ENCODE assay signal across 8 cellular contexts in genomic region chr16:4847774-4848587, GRCh38. TPM values are rescaled to one million over a fixed set of nuclear protein-coding genes. Genes with fewer than 3 reads are reported as not detected.
A peak's percentile ranks its signal among the peaks of the same experiment; 100 is the strongest.
DNase-seq lines count a peak whose midpoint lies in the region; TF ChIP-seq lines count a peak whose summit lies in the region.

No MANE protein-coding gene starts in this region.

- H3K36me3 Mint-ChIP-seq in activated CD4-positive, alpha-beta memory T cell treated with anti-CD3 and anti-CD28 coated beads for 36 hours: peaks cover 20% of the 10 kb centered on the region

- peak overlapping the region; percentile 58 for H2AFZ ChIP-seq in MM.1S (ENCODE audit: low read length)

- peak overlapping the region; percentile 96 for H3K4me3 ChIP-seq in GM12875 (ENCODE audit: low read depth, low read length)
- peak overlapping the region; percentile 96 for H3K4me3 ChIP-seq in MM.1S (ENCODE audit: low read length)
- peak overlapping the region; percentile 73 for H3K4me3 ChIP-seq in epithelial cell of esophagus (ENCODE audit: low read length)

- peaks cover 14% of the 10 kb centered on the region for H3F3A ChIP-seq in MM.1S (ENCODE audit: insufficient read depth, low read length)

- H3K36me3 ChIP-seq in MM.1S (replicated peaks; ENCODE audit: insufficient read depth, low read length): peaks cover 5% of the 10 kb centered on the region; the same call in 1 of the 2 replicates

- CTCF ChIA-PET in activated CD4-positive, alpha-beta memory T cell treated with anti-CD3 and anti-CD28 coated beads for 36 hours (lab: Charles Lee): interaction anchor here (1.3 kb wide), 1 partner anchor 108 kb away, joined by 3 read pairs; no protein-coding TSS in a partner anchor

- DNase-seq in HCEC 1CT (peak; percentile 57), MM.1S (peak; percentile 45), epithelial cell of esophagus (ENCODE audit: low read depth) (peak; percentile 79), mucosa of gallbladder (ENCODE audit: low spot score) (peak; percentile 51), NCI-H2081 treated with DMSO at 0.1 percent for 48 hours (lab: John Stamatoyannopoulos, UW) (no peak)
- peak; percentile 54 for DNase-seq in activated CD4-positive, alpha-beta memory T cell treated with anti-CD3 and anti-CD28 coated beads for 36 hours
- DNase-seq in stimulated activated naive CD4-positive, alpha-beta T cell treated with Interleukin-2 at 50 U/mL for 16 hours (lab: John Stamatoyannopoulos, UW): peak; percentile 44

- no peaks in the 10 kb centered on the region for H3K9me3 ChIP-seq in MM.1S (replicated peaks; ENCODE audit: insufficient read depth, low read length)

- H3K27ac ChIP-seq in MM.1S (ENCODE audit: low read length): peak overlapping the region; percentile 75

- peak overlapping the region; percentile 90 for H3K4me3 Mint-ChIP-seq in activated CD4-positive, alpha-beta memory T cell treated with anti-CD3 and anti-CD28 coated beads for 36 hours

- no peaks in the 10 kb centered on the region for H3K9me3 Mint-ChIP-seq in activated CD4-positive, alpha-beta memory T cell treated with anti-CD3 and anti-CD28 coated beads for 36 hours

- H3K9ac ChIP-seq in MM.1S (ENCODE audit: low read length): peak overlapping the region; percentile 97

- no peaks in the 10 kb centered on the region for H3K27me3 ChIP-seq in MM.1S (replicated peaks; ENCODE audit: insufficient read depth, low read length)

- H3K27ac Mint-ChIP-seq in activated CD4-positive, alpha-beta memory T cell treated with anti-CD3 and anti-CD28 coated beads for 36 hours: peak overlapping the region; percentile 79

- no peak for TF ChIP-seq CTCF in GM12875 (IDR thresholded peaks at IDR 0.05; ENCODE audit: borderline replicate concordance, insufficient read depth, low read depth, low read length)
- no peak for TF ChIP-seq CTCF in MM.1S (IDR thresholded peaks at IDR 0.05; ENCODE audit: low read length)
- no peak for TF ChIP-seq CTCF in epithelial cell of esophagus (IDR thresholded peaks at IDR 0.05; ENCODE audit: insufficient read depth, low read depth, low read length, missing control alignments)

- POLR2A ChIA-PET in activated CD4-positive, alpha-beta memory T cell treated with anti-CD3 and anti-CD28 coated beads for 36 hours (lab: Charles Lee): no interaction called here

- H4K20me1 ChIP-seq in MM.1S (ENCODE audit: insufficient read depth, low read length): peaks cover 13% of the 10 kb centered on the region; the same call in 1 of the 2 replicates

- peaks cover 54% of the 10 kb centered on the region for H3K4me1 Mint-ChIP-seq in activated CD4-positive, alpha-beta memory T cell treated with anti-CD3 and anti-CD28 coated beads for 36 hours (ENCODE audit: low read depth)

- H3K79me2 ChIP-seq in MM.1S (ENCODE audit: low read length): peaks cover 88% of the 10 kb centered on the region

- H3K4me2 ChIP-seq in MM.1S (ENCODE audit: low read depth, low read length): peak overlapping the region; percentile 92

- H3K27me3 Mint-ChIP-seq in activated CD4-positive, alpha-beta memory T cell treated with anti-CD3 and anti-CD28 coated beads for 36 hours: no peaks in the 10 kb centered on the region

- H3K4me1 ChIP-seq in MM.1S (ENCODE audit: low read length): peaks cover 12% of the 10 kb centered on the region

- intact Hi-C loops in activated CD4-positive, alpha-beta memory T cell treated with anti-CD3 and anti-CD28 coated beads for 36 hours (cut with micrococcal nuclease): loop anchor here (1.0 to 5.0 kb wide), 3 partner anchors 46 to 249 kb away; partner anchors contain the start of genes EEF2KMT and ROGDI

- no peaks in the 10 kb centered on the region for H3K9me2 ChIP-seq in MM.1S (replicated peaks; ENCODE audit: insufficient read depth, low read length)

RNA-seq across cellular contexts. Expression of gene UBN1, which starts 0.7 kb away (rescaled TPM):
- total RNA-seq in activated CD4-positive, alpha-beta memory T cell treated with anti-CD3 and anti-CD28 coated beads for 36 hours: 10 to 100 TPM; 24.4 TPM
- total RNA-seq in mucosa of gallbladder: 35.3 TPM

RNA-seq across cellular contexts. Expression of gene GLYR1, which starts 0.9 kb away (rescaled TPM):
- total RNA-seq in activated CD4-positive, alpha-beta memory T cell treated with anti-CD3 and anti-CD28 coated beads for 36 hours: 10 to 100 TPM; 71.6 to 73.3 TPM
- 128 TPM for total RNA-seq in mucosa of gallbladder

RNA-seq across cellular contexts. Expression of gene ROGDI, which starts 45.5 kb away (rescaled TPM):
- 1 to 10 TPM; 6.2 to 6.3 TPM for total RNA-seq in activated CD4-positive, alpha-beta memory T cell treated with anti-CD3 and anti-CD28 coated beads for 36 hours
- 71.0 TPM for total RNA-seq in mucosa of gallbladder

RNA-seq across cellular contexts. Expression of gene SMIM22, which starts 52.8 kb away (rescaled TPM):
- total RNA-seq in activated CD4-positive, alpha-beta memory T cell treated with anti-CD3 and anti-CD28 coated beads for 36 hours: not detected
- 194 TPM for total RNA-seq in mucosa of gallbladder

RNA-seq across cellular contexts. Expression of gene SEPTIN12, which starts 59.8 kb away (rescaled TPM):
- not detected for total RNA-seq in activated CD4-positive, alpha-beta memory T cell treated with anti-CD3 and anti-CD28 coated beads for 36 hours
- not detected for total RNA-seq in mucosa of gallbladder
